11 cellular contexts compared by ENCODE assay signal in genomic region chr11:29518389-29519174, GRCh38.
DNase-seq lines count a peak whose midpoint lies in the region; ATAC-seq, FAIRE-seq and TF ChIP-seq lines count a peak whose summit lies in the region.
"Had no signal": no experiment of that assay in that cellular context is flagged by ENCODE, and none has a peak within 500 bp of the region (broad histone marks: within the 10 kb centered on the region; RNA-seq: fewer than 3 reads in every experiment).

No MANE protein-coding gene starts in this region.

- WGBS in A549 (ENCODE audit: missing lambda C conversion rate) = 20% methylated on average over 5 of the region's 5 CpGs

- TF ChIP-seq RAD21 in A549 (conservative IDR thresholded peaks at IDR 0.05 in 1 of 2, IDR thresholded peaks at IDR 0.05 in 1 of 2) = no peak

- DNase-seq in A549 (ENCODE audit: low read depth in 1 of 2, low spot score in 1 of 2) = peak in 1 of 2 experiments; percentile 26
- peak; percentile 90 for DNase-seq in NAMALWA (ENCODE audit: low spot score)
- DNase-seq in choroid plexus epithelial cell (ENCODE audit: low read depth) = peak; percentile 4
- no peak for DNase-seq in cerebellar cortex (ENCODE audit: low spot score)
- DNase-seq in HK-2 (ENCODE audit: unreplicated experiment) = no peak
- DNase-seq in stimulated activated CD4-positive, alpha-beta T cell treated with anti-CD3 and anti-CD28 coated beads, Interleukin-2, amount 100 ng/mL, for 48 hours = no peak
- DNase-seq: CD4-positive, CD25-positive, alpha-beta regulatory T cell; hippocampal formation; posterior cingulate gyrus had no signal

- H3K4me1 ChIP-seq in A549 = no peaks in the 10 kb centered on the region

- FAIRE-seq in A549 (lab: Jason Lieb, UNC) = peak; percentile 43

- H3K4me3 ChIP-seq in A549 (no peak overlapping the region), choroid plexus epithelial cell (ENCODE audit: low read depth, low read length) (no peak overlapping the region)

- ATAC-seq in A549 (no peak), GM19397 (IDR thresholded peaks at IDR 0.05; ENCODE audit: unreplicated experiment) (peak; percentile 78), HG02798 (IDR thresholded peaks at IDR 0.05; ENCODE audit: poor library complexity, unreplicated experiment) (no peak)

- H3K4me2 ChIP-seq in A549 = no peak overlapping the region

- no peak for TF ChIP-seq CTCF in A549 (IDR thresholded peaks at IDR 0.05)
- TF ChIP-seq CTCF in choroid plexus epithelial cell (conservative IDR thresholded peaks at IDR 0.05; ENCODE audit: low read depth, low read length) = peak; percentile 14

- CTCF ChIA-PET in A549 (lab: Yijun Ruan, JAX) = interaction anchor here (0.9 kb wide), 1 partner anchor 9 kb away, joined by 3 read pairs; no protein-coding TSS in a partner anchor

- no peak for TF ChIP-seq EP300 in A549 (IDR thresholded peaks at IDR 0.05)

- peaks cover 3% of the 10 kb centered on the region; the same call in 2 of the 3 replicates for H3K9me3 ChIP-seq in A549

- POLR2A ChIA-PET in A549 (lab: Yijun Ruan, JAX) = no interaction called here

- TF ChIP-seq POLR2A in A549 (IDR thresholded peaks at IDR 0.05; ENCODE audit: low read length) = no peak

- H3K27ac ChIP-seq in A549 = no peak overlapping the region

TF ChIP-seq in A549, 52 proteins besides CTCF, POLR2A, EP300 and RAD21:
- TF ChIP-seq BHLHE40 (IDR thresholded peaks at IDR 0.05; ENCODE audit: low read depth, low read length) (no peak), EHMT2 (IDR thresholded peaks at IDR 0.05; ENCODE audit: low read depth) (no peak), HES2 (IDR thresholded peaks at IDR 0.05) (no peak), JUN (IDR thresholded peaks at IDR 0.05) (no peak), NPAS2 (CRISPR knock-in tag; IDR thresholded peaks at IDR 0.05; ENCODE audit: borderline replicate concordance) (no peak), SREBF2 (IDR thresholded peaks at IDR 0.05) (no peak), GATA3 (IDR thresholded peaks at IDR 0.05; ENCODE audit: borderline replicate concordance) (no peak)

Comparison
In these comparisons a context has a peak if more than half of its experiments do, and no peak if none do; other contexts are left out.
1. DNase-seq: peak in NAMALWA (single experiment) and choroid plexus epithelial cell (single experiment); none in cerebellar cortex (single experiment), HK-2 (single experiment) and stimulated activated CD4-positive, alpha-beta T cell treated with anti-CD3 and anti-CD28 coated beads, Interleukin-2, amount 100 ng/mL, for 48 hours (0 of 2).